24 cellular contexts compared by ENCODE assay signal in the genomic region with DNA sequence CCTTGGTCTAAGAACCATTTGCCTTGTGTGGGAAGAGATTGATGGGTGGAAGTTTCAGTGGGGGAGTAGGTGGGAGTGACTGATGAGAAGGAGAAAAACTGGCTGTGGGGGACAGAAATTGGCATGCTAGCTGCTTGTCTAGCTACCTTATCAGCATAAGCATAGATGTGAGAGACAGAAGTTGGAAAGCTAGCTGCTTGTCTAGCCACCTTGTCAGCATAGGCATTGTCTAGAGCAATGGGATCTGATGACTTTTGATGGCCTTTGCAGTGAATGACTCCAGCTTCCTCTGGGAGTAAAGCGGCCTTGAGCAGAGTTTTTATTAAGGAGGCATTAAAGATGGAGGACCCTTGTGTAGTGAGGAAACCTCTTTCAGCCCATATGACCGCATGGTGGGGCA. TPM values are rescaled to one million over a fixed set of nuclear protein-coding genes. Genes with fewer than 3 reads are reported as not detected.
DNase-seq lines count a peak whose midpoint lies in the region; ATAC-seq and TF ChIP-seq lines count a peak whose summit lies in the region.
"Had no signal": no experiment of that assay in that cellular context is flagged by ENCODE, and none has a peak within 500 bp of the region (broad histone marks: within the 10 kb centered on the region; RNA-seq: fewer than 3 reads in every experiment).

No MANE protein-coding gene starts in this region.

- H3K27ac Mint-ChIP-seq in GM23338 (no peak overlapping the region), WTC11 (peak overlapping the region; percentile 1; the same call in 1 of the 2 replicates), mesothelial cell of epicardium (peak overlapping the region; percentile 15)
- no peak overlapping the region for H3K27ac Mint-ChIP-seq in activated naive CD8-positive, alpha-beta T cell treated with anti-CD3 and anti-CD28 coated beads, Interleukin-2, amount 50 U/mL, for 24 hours
- H3K27ac Mint-ChIP-seq: CD4-positive, alpha-beta T cell; CD8-positive, alpha-beta memory T cell had no signal

- H3K9me3 Mint-ChIP-seq in GM23338 (peaks cover 38% of the 10 kb centered on the region), WTC11 (peaks cover 13% of the 10 kb centered on the region), mesothelial cell of epicardium (no peaks in the 10 kb centered on the region)
- H3K9me3 Mint-ChIP-seq in activated naive CD8-positive, alpha-beta T cell treated with anti-CD3 and anti-CD28 coated beads, Interleukin-2, amount 50 U/mL, for 24 hours, result no peaks in the 10 kb centered on the region
- H3K9me3 Mint-ChIP-seq: CD4-positive, alpha-beta T cell; CD8-positive, alpha-beta memory T cell had no signal

- peaks cover 4% of the 10 kb centered on the region for H3K4me1 ChIP-seq in GM23338 (ENCODE audit: insufficient read depth)
- H3K4me1 ChIP-seq: BE2C had no signal

- H3K36me3 ChIP-seq in GM23338 (ENCODE audit: insufficient read depth), result no peaks in the 10 kb centered on the region
- H3K36me3 ChIP-seq: BE2C; BLaER1 treated with 17β-estradiol and CSF1 and Interleukin-3, amounts not matched to agents 10 nM and 100 nM had no signal

- H3K4me2 ChIP-seq in GM23338, result peak overlapping the region; percentile 38; the same call in 1 of the 2 replicates
- H3K4me2 ChIP-seq: A549; BLaER1 treated with 17β-estradiol and CSF1 and Interleukin-3, amounts not matched to agents 10 nM and 100 nM had no signal

- no peaks in the 10 kb centered on the region for H3K79me2 ChIP-seq in GM23338 (replicated peaks; ENCODE audit: insufficient read depth)

- TF ChIP-seq CTCF in GM23338 (conservative IDR thresholded peaks at IDR 0.05; ENCODE audit: low read depth in 2 of 2) (no peak), WTC11 (IDR thresholded peaks at IDR 0.05) (no peak), mesothelial cell of epicardium (IDR thresholded peaks at IDR 0.05; ENCODE audit: unreplicated experiment) (no peak)

- CTCF ChIA-PET in WTC11 (lab: Charles Lee), result interaction anchor here (0.7 kb wide), 1 partner anchor 15 kb away, joined by 5 read pairs; no protein-coding TSS in a partner anchor

- H3K9me2 ChIP-seq in GM23338 (ENCODE audit: insufficient read depth), result no peaks in the 10 kb centered on the region

- H3K4me3 ChIP-seq in GM23338, result no peak overlapping the region
- H3K4me3 ChIP-seq: A549; BLaER1 treated with 17β-estradiol and CSF1 and Interleukin-3, amounts not matched to agents 10 nM and 100 nM; GM23248 had no signal

- H3K4me3 Mint-ChIP-seq in GM23338 (no peak overlapping the region), WTC11 (peak overlapping the region; percentile 20; the same call in 1 of the 2 replicates), mesothelial cell of epicardium (no peak overlapping the region)
- no peak overlapping the region for H3K4me3 Mint-ChIP-seq in activated naive CD8-positive, alpha-beta T cell treated with anti-CD3 and anti-CD28 coated beads, Interleukin-2, amount 50 U/mL, for 24 hours
- H3K4me3 Mint-ChIP-seq: CD4-positive, alpha-beta T cell; CD8-positive, alpha-beta memory T cell had no signal

- no peak overlapping the region for H3K27ac ChIP-seq in GM23338 (ENCODE audit: low read depth)
- H3K27ac ChIP-seq: A549; BLaER1 treated with 17β-estradiol and CSF1 and Interleukin-3, amounts not matched to agents 10 nM and 100 nM; GM23248 had no signal

- DNase-seq in GM23338 (ENCODE audit: low spot score) (no peak), WTC11 (ENCODE audit: low spot score) (no peak), left lobe of liver (ENCODE audit: low spot score) (peak; percentile 12), mesothelial cell of epicardium (ENCODE audit: low spot score in 2 of 2, unreplicated experiment in 2 of 2) (no peak), islet precursor cell (no peak), NCI-H2081 (lab: John Stamatoyannopoulos, UW) (no peak), foreskin melanocyte (no peak)
- DNase-seq in activated naive CD8-positive, alpha-beta T cell treated with anti-CD3 and anti-CD28 coated beads, Interleukin-2, amount 50 U/mL, for 24 hours, result no peak
- DNase-seq: 8988T; ACHN; AML-193; BE2C; CD4-positive, alpha-beta T cell; CD8-positive, alpha-beta memory T cell; DMS53; DMS79 treated with DMSO at 0.1 percent for 48 hours; GF-D8; GM23248; HCEC 1CT had no signal

- H4K20me1 ChIP-seq in GM23338 (replicated peaks; ENCODE audit: insufficient read depth), result no peaks in the 10 kb centered on the region
- H4K20me1 ChIP-seq: BLaER1 treated with 17β-estradiol and CSF1 and Interleukin-3, amounts not matched to agents 10 nM and 100 nM had no signal

- H3K36me3 Mint-ChIP-seq in GM23338 (ENCODE audit: low read depth), result peaks cover 7% of the 10 kb centered on the region; the same call in 2 of the 3 replicates
- H3K36me3 Mint-ChIP-seq in WTC11, result peaks cover 14% of the 10 kb centered on the region
- no peaks in the 10 kb centered on the region for H3K36me3 Mint-ChIP-seq in mesothelial cell of epicardium
- no peaks in the 10 kb centered on the region for H3K36me3 Mint-ChIP-seq in activated naive CD8-positive, alpha-beta T cell treated with anti-CD3 and anti-CD28 coated beads, Interleukin-2, amount 50 U/mL, for 24 hours (ENCODE audit: low read depth)
- H3K36me3 Mint-ChIP-seq: CD8-positive, alpha-beta memory T cell had no signal

- ATAC-seq in GM23338, result no peak
- ATAC-seq in WTC11, result no peak
- ATAC-seq in left lobe of liver, result no peak
- ATAC-seq in activated naive CD8-positive, alpha-beta T cell treated with anti-CD3 and anti-CD28 coated beads, Interleukin-2, amount 50 U/mL, for 24 hours, result no peak
- ATAC-seq: A549 had no signal

- H2AFZ ChIP-seq in GM23338, result no peak overlapping the region
- H2AFZ ChIP-seq: GM23248 had no signal

- POLR2A ChIA-PET in WTC11 (lab: Charles Lee), result no interaction called here

- H3K27me3 ChIP-seq in GM23338 (ENCODE audit: insufficient read depth), result no peaks in the 10 kb centered on the region
- H3K27me3 ChIP-seq: BLaER1 treated with 17β-estradiol and CSF1 and Interleukin-3, amounts not matched to agents 10 nM and 100 nM had no signal

- H3F3A ChIP-seq in GM23338 (replicated peaks; ENCODE audit: low read depth), result peaks cover 4% of the 10 kb centered on the region; the same call in 1 of the 2 replicates

- H3K4me1 Mint-ChIP-seq in GM23338, result peaks cover 32% of the 10 kb centered on the region
- H3K4me1 Mint-ChIP-seq in WTC11, result peaks cover 78% of the 10 kb centered on the region
- peaks cover 31% of the 10 kb centered on the region for H3K4me1 Mint-ChIP-seq in mesothelial cell of epicardium
- no peaks in the 10 kb centered on the region for H3K4me1 Mint-ChIP-seq in activated naive CD8-positive, alpha-beta T cell treated with anti-CD3 and anti-CD28 coated beads, Interleukin-2, amount 50 U/mL, for 24 hours
- H3K4me1 Mint-ChIP-seq: CD8-positive, alpha-beta memory T cell had no signal

- peaks cover 10% of the 10 kb centered on the region for H3K27me3 Mint-ChIP-seq in GM23338 (ENCODE audit: insufficient read depth, low read depth, poor library complexity)
- H3K27me3 Mint-ChIP-seq in WTC11 (ENCODE audit: low read depth), result peaks cover 8% of the 10 kb centered on the region
- peaks cover 15% of the 10 kb centered on the region for H3K27me3 Mint-ChIP-seq in mesothelial cell of epicardium (ENCODE audit: low read depth)
- H3K27me3 Mint-ChIP-seq in activated naive CD8-positive, alpha-beta T cell treated with anti-CD3 and anti-CD28 coated beads, Interleukin-2, amount 50 U/mL, for 24 hours, result peaks cover 6% of the 10 kb centered on the region

TF ChIP-seq in GM23338, 12 proteins besides CTCF, POLR2A, EP300 and RAD21 (continues in another document):
- no peak for TF ChIP-seq STAT1 (IDR thresholded peaks at IDR 0.05; ENCODE audit: unreplicated experiment)
- TF ChIP-seq ZNF114 (CRISPR knock-in tag; IDR thresholded peaks at IDR 0.05), result no peak

TF ChIP-seq in WTC11, 78 proteins besides CTCF, POLR2A, EP300 and RAD21:
- no peak for TF ChIP-seq ZNF219 (CRISPR knock-in tag; IDR thresholded peaks at IDR 0.05; ENCODE audit: borderline replicate concordance)
- no peak for TF ChIP-seq OVOL2 (CRISPR knock-in tag; IDR thresholded peaks at IDR 0.05; ENCODE audit: borderline replicate concordance)
- TF ChIP-seq RELA (CRISPR knock-in tag; IDR thresholded peaks at IDR 0.05; ENCODE audit: borderline replicate concordance), result no peak
- TF ChIP-seq MYBL2 (CRISPR knock-in tag; IDR thresholded peaks at IDR 0.05), result no peak
- TF ChIP-seq SP1 (CRISPR knock-in tag; conservative IDR thresholded peaks at IDR 0.05), result no peak
- no peak for TF ChIP-seq ZNF671 (CRISPR knock-in tag; IDR thresholded peaks at IDR 0.05)
- TF ChIP-seq, protein P1, sequence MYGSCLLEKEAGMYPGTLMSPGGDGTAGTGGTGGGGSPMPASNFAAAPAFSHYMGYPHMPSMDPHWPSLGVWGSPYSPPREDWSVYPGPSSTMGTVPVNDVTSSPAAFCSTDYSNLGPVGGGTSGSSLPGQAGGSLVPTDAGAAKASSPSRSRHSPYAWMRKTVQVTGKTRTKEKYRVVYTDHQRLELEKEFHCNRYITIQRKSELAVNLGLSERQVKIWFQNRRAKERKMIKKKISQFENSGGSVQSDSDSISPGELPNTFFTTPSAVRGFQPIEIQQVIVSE (CRISPR knock-in tag; IDR thresholded peaks at IDR 0.05; ENCODE audit: borderline replicate concordance), result no peak
- no peak for TF ChIP-seq ZNF423 (CRISPR knock-in tag; IDR thresholded peaks at IDR 0.05)
- TF ChIP-seq TEAD4 (CRISPR knock-in tag; IDR thresholded peaks at IDR 0.05), result no peak
- no peak for TF ChIP-seq PRRX2 (CRISPR knock-in tag; IDR thresholded peaks at IDR 0.05)
- TF ChIP-seq ESRRA (CRISPR knock-in tag; IDR thresholded peaks at IDR 0.05; ENCODE audit: borderline replicate concordance), result no peak

RNA-seq across cellular contexts. Expression of a gene that starts 9.9 kb away (rescaled TPM):
- total RNA-seq in GM23338 (2014; rRNA removed; shearing (Covaris generic)), result 0.78 and 2.0 TPM in 2 replicates
- 1.6 and 1.8 TPM in 2 replicates for polyA plus RNA-seq in GM23338 (2016; fragmentation: Nextera tagmentation; extraction: Ambion mirVana)
- total RNA-seq in WTC11 (2021), result 4.3 to 7.9 TPM (median 7.2 TPM) in 3 replicates
- total RNA-seq in left lobe of liver, result 0.10 TPM
- total RNA-seq in mesothelial cell of epicardium, result not detected in 3 replicates
- total RNA-seq: CD4-positive, alpha-beta T cell; G401; GM23248 had no signal
- polyA plus RNA-seq: A549, GM23248 had no signal

RNA-seq across cellular contexts. Expression of a gene that starts 22.0 kb away (rescaled TPM):
- not detected in 2 replicates for total RNA-seq in GM23338 (2014; rRNA removed; shearing (Covaris generic))
- not detected in 2 replicates for polyA plus RNA-seq in GM23338 (2016; fragmentation: Nextera tagmentation; extraction: Ambion mirVana)
- total RNA-seq in WTC11 (2021) (0.22 to 0.39 TPM in 2 of 3 replicates, not detected in the other), left lobe of liver (0.55 TPM), mesothelial cell of epicardium (not detected in 3 replicates)
- total RNA-seq: CD8-positive, alpha-beta memory T cell; Daoy; G401; GM23248 had no signal
- polyA plus RNA-seq: A549; CD8-positive, alpha-beta memory T cell; GM23248 had no signal

RNA-seq across cellular contexts. Expression of a gene that starts 45.8 kb away (rescaled TPM):
- not detected in 2 replicates for total RNA-seq in GM23338 (2014; rRNA removed; shearing (Covaris generic))
- not detected in 2 replicates for polyA plus RNA-seq in GM23338 (2016; fragmentation: Nextera tagmentation; extraction: Ambion mirVana)
- total RNA-seq in WTC11 (2021) (not detected in 3 replicates), left lobe of liver (not detected), mesothelial cell of epicardium (not detected in 3 replicates)
- total RNA-seq: Daoy, G401, GM23248 had no signal
- polyA plus RNA-seq: A549, GM23248 had no signal

RNA-seq across cellular contexts. Expression of a gene that starts 51.3 kb away (rescaled TPM):
- total RNA-seq in GM23338 (2014; rRNA removed; shearing (Covaris generic)), result 1.8 and 2.2 TPM in 2 replicates
- 1.2 and 1.4 TPM in 2 replicates for polyA plus RNA-seq in GM23338 (2016; fragmentation: Nextera tagmentation; extraction: Ambion mirVana)
- 4.1 to 6.8 TPM (median 5.0 TPM) in 3 replicates for total RNA-seq in WTC11 (2021)
- total RNA-seq in left lobe of liver, result not detected
- 0.07 to 0.09 TPM in 2 of 3 replicates, not detected in the other for total RNA-seq in mesothelial cell of epicardium
- total RNA-seq: CD4-positive, alpha-beta T cell; CD8-positive, alpha-beta memory T cell; Daoy; G401; GM23248 had no signal
- polyA plus RNA-seq: A549; CD14-positive monocyte; CD8-positive, alpha-beta memory T cell; GM23248 had no signal

Comparison
In these comparisons a context has a peak if more than half of its experiments do, and no peak if none do; other contexts are left out.
1. H3K27ac Mint-ChIP-seq: peak in WTC11 (single experiment) and mesothelial cell of epicardium (single experiment); none in GM23338 (single experiment) and activated naive CD8-positive, alpha-beta T cell treated with anti-CD3 and anti-CD28 coated beads, Interleukin-2, amount 50 U/mL, for 24 hours (single experiment).